In the genomic region with DNA sequence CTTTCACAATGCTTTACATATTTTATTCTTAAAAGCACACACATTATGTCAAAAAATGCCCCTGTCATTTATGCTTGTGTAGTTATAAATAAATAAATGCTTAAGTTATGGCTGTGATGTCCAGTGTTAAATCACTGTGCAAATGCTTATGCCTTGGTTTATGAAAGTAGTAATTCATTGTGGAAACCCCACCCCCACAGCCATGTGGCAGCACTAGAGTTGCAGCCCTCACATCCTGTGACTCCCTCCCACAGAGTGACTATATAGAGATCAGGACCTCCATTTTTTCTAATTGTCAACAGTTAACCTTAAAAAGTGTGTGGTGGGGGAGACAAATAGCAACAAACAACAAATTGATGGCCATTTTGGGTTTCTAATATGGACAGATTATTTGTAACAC, we compare ENCODE assay signal across 10 cellular contexts. TPM values are rescaled to one million over a fixed set of nuclear protein-coding genes. Genes with fewer than 3 reads are reported as not detected.
DNase-seq lines count a peak whose midpoint lies in the region; ATAC-seq lines count a peak whose summit lies in the region.
"Had no signal": no experiment of that assay in that cellular context is flagged by ENCODE, and none has a peak within 500 bp of the region (broad histone marks: within the 10 kb centered on the region; RNA-seq: fewer than 3 reads in every experiment).

No MANE protein-coding gene starts in this region.

- ATAC-seq in central memory CD8-positive, alpha-beta T cell (replicated peaks; ENCODE audit: extremely low read depth, poor library complexity, severe bottlenecking) = peak; percentile 79
- ATAC-seq in stimulated activated naive CD8-positive, alpha-beta T cell treated with anti-CD3 and anti-CD28 coated beads, Interleukin-15, Interleukin-2, amounts not matched to agents 100 U/mL and 50 U/mL, for 24 hours = peak; percentile 82
- ATAC-seq in GM19395 (IDR thresholded peaks at IDR 0.05; ENCODE audit: unreplicated experiment) (no peak), sciatic nerve (no peak), Right ventricle myocardium superior (ENCODE audit: poor library complexity) (no peak)
- ATAC-seq: body of pancreas had no signal

- peaks cover 16% of the 10 kb centered on the region for H3K36me3 Mint-ChIP-seq in central memory CD8-positive, alpha-beta T cell (ENCODE audit: insufficient read depth)

- no peaks in the 10 kb centered on the region for H3K27me3 Mint-ChIP-seq in central memory CD8-positive, alpha-beta T cell

- H3K9me3 Mint-ChIP-seq in central memory CD8-positive, alpha-beta T cell = no peaks in the 10 kb centered on the region

- intact Hi-C loops in sciatic nerve (cut with DNase I) = no loop called here
- intact Hi-C loops in Right ventricle myocardium superior (cut with DNase I) = no loop called here

- peak overlapping the region; percentile 99 for H3K4me3 Mint-ChIP-seq in central memory CD8-positive, alpha-beta T cell

- DNase-seq in NCI-H1417 (lab: John Stamatoyannopoulos, UW) (peak in 2 of 3 experiments; percentile 25 to 59), NCI-H1417 treated with DMSO at 0.1 percent for 48 hours (lab: John Stamatoyannopoulos, UW) (no peak), sciatic nerve (ENCODE audit: low spot score) (no peak), Right ventricle myocardium superior (no peak)
- peak; percentile 41 for DNase-seq in activated CD4-positive, CD25-positive, alpha-beta regulatory T cell treated with anti-CD3 and anti-CD28 coated beads, Interleukin-2, amount 50 U/mL, for 16 hours (ENCODE audit: low read depth, low spot score)
- DNase-seq in central memory CD8-positive, alpha-beta T cell (ENCODE audit: low spot score in 2 of 2) = peak in 1 of 2 donors; percentile 56
- peak; percentile 74 for DNase-seq in stimulated activated naive CD8-positive, alpha-beta T cell treated with anti-CD3 and anti-CD28 coated beads, Interleukin-15, Interleukin-2, amounts not matched to agents 100 U/mL and 50 U/mL, for 24 hours
- DNase-seq: 8988T, body of pancreas had no signal

- H3K27ac Mint-ChIP-seq in central memory CD8-positive, alpha-beta T cell (ENCODE audit: low read depth) = peak overlapping the region; percentile 99

- peaks cover 74% of the 10 kb centered on the region for H3K4me1 Mint-ChIP-seq in central memory CD8-positive, alpha-beta T cell

RNA-seq across cellular contexts. Expression of gene SKAP1, which starts 2.4 kb away (rescaled TPM):
- total RNA-seq in sciatic nerve (7.4 TPM), Right ventricle myocardium superior (0.70 TPM)

Comparison
In these comparisons a context has a peak if more than half of its experiments do, and no peak if none do; other contexts are left out.
1. DNase-seq: peak in NCI-H1417 (2 of 3), activated CD4-positive, CD25-positive, alpha-beta regulatory T cell treated with anti-CD3 and anti-CD28 coated beads, Interleukin-2, amount 50 U/mL, for 16 hours (single experiment) and stimulated activated naive CD8-positive, alpha-beta T cell treated with anti-CD3 and anti-CD28 coated beads, Interleukin-15, Interleukin-2, amounts not matched to agents 100 U/mL and 50 U/mL, for 24 hours (single experiment); none in NCI-H1417 treated with DMSO at 0.1 percent for 48 hours (single experiment), sciatic nerve (single experiment) and Right ventricle myocardium superior (single experiment).
2. ATAC-seq: peak in central memory CD8-positive, alpha-beta T cell (single experiment) and stimulated activated naive CD8-positive, alpha-beta T cell treated with anti-CD3 and anti-CD28 coated beads, Interleukin-15, Interleukin-2, amounts not matched to agents 100 U/mL and 50 U/mL, for 24 hours (single experiment); none in GM19395 (single experiment), sciatic nerve (single experiment) and Right ventricle myocardium superior (single experiment).